16 cellular contexts compared by ENCODE assay signal in genomic region chr5:104111622-104112021, GRCh38.
A peak's percentile ranks its signal among the peaks of the same experiment; 100 is the strongest.
DNase-seq lines count a peak whose midpoint lies in the region; ATAC-seq, FAIRE-seq and TF ChIP-seq lines count a peak whose summit lies in the region.
"Had no signal": no experiment of that assay in that cellular context is flagged by ENCODE, and none has a peak within 500 bp of the region (broad histone marks: within the 10 kb centered on the region; RNA-seq: fewer than 3 reads in every experiment).

No MANE protein-coding gene starts in this region.

- H3K36me3 ChIP-seq in K562 (ENCODE audit: control insufficient read depth, insufficient read depth, low read length), result no peaks in the 10 kb centered on the region
- no peaks in the 10 kb centered on the region for H3K36me3 ChIP-seq in heart right ventricle
- H3K36me3 ChIP-seq: SJCRH30 had no signal

- BruUV-seq in K562 (replicated peaks; lab: Mats Ljungman, UMichigan), result no TSS peak

- H3K27me3 ChIP-seq in K562 (ENCODE audit: control insufficient read depth in 2 of 2, insufficient read depth in 2 of 2, low read length in 2 of 2), result no peaks in the 10 kb centered on the region
- no peaks in the 10 kb centered on the region for H3K27me3 ChIP-seq in heart right ventricle
- H3K27me3 ChIP-seq: SJCRH30 had no signal

- H3K4me1 ChIP-seq in K562 (replicated peaks in 1 of 2; ENCODE audit: control insufficient read depth in 2 of 2, insufficient read depth in 2 of 2, low read length in 2 of 2) (no peaks in the 10 kb centered on the region), heart right ventricle (no peaks in the 10 kb centered on the region)
- H3K4me1 ChIP-seq: A549, SJCRH30 had no signal

- no peaks in the 10 kb centered on the region for H4K20me1 ChIP-seq in K562 (replicated peaks; ENCODE audit: control insufficient read depth, insufficient read depth, low read length)

- no peaks in the 10 kb centered on the region for H3K9me1 ChIP-seq in K562 (ENCODE audit: control insufficient read depth, insufficient read depth, low read length)

- no peak overlapping the region for H3K27ac ChIP-seq in K562 (ENCODE audit: extremely low read depth, low read depth, low read length)
- no peak overlapping the region for H3K27ac ChIP-seq in heart right ventricle
- H3K27ac ChIP-seq: A549, SJCRH30 had no signal

- no peak overlapping the region for H3K9ac ChIP-seq in K562 (ENCODE audit: insufficient read depth in 1 of 2, low read depth in 2 of 2, low read length in 2 of 2)

- DNase-seq in GF-D8 (lab: John Stamatoyannopoulos, UW) (peak; percentile 3), NB4 (ENCODE audit: low read depth) (peak; percentile 22), SIG-M5 (lab: John Stamatoyannopoulos, UW) (peak; percentile 66), K562 (ENCODE audit: extremely low read depth in 1 of 4, low spot score in 3 of 4) (no peak), T1000 (lab: John Stamatoyannopoulos, UW) (no peak), COR-L47 (lab: John Stamatoyannopoulos, UW) (no peak), heart right ventricle (no peak), frontal cortex (ENCODE audit: low spot score in 2 of 2) (no peak)
- DNase-seq: C1 segment of cervical spinal cord, H7, MM.1S, NCI-H226, NCI-H524 treated with DMSO at 0.1 percent for 48 hours, RPMI8226 had no signal

- no peak for TF ChIP-seq POLR2A in NB4 (IDR thresholded peaks at IDR 0.05; ENCODE audit: extremely low read depth, insufficient read length)
- no peak for TF ChIP-seq POLR2A in K562 (conservative IDR thresholded peaks at IDR 0.05)

- TF ChIP-seq CTCF in NB4 (IDR thresholded peaks at IDR 0.05; ENCODE audit: low read depth, low read length), result no peak
- no peak for TF ChIP-seq CTCF in K562 (IDR thresholded peaks at IDR 0.05 in 2 of 3, conservative IDR thresholded peaks at IDR 0.05 in 1 of 3; ENCODE audit: insufficient read depth in 2 of 3, low read depth in 1 of 3, low read length in 3 of 3)
- TF ChIP-seq CTCF in heart right ventricle (IDR thresholded peaks at IDR 0.05), result no peak

- 31% methylated on average over 2 of the region's 2 CpGs for WGBS in K562 (ENCODE audit: insufficient coverage, low coverage, missing lambda C conversion rate)
- WGBS in heart right ventricle, 2 donors, result 78 to 84% methylated on average over 2 of the region's 2 CpGs

- H3K4me2 ChIP-seq in K562 (ENCODE audit: insufficient read depth, low read length), result no peak overlapping the region
- H3K4me2 ChIP-seq: A549 had no signal

- ATAC-seq in K562 (no peak), heart right ventricle (no peak)
- ATAC-seq: A549 had no signal

- no peak for TF ChIP-seq EP300 in K562 (IDR thresholded peaks at IDR 0.05; ENCODE audit: low read length)

- H3K9me3 ChIP-seq in K562 (replicated peaks; ENCODE audit: control insufficient read depth, insufficient read depth, low read depth, low read length), result no peaks in the 10 kb centered on the region
- peaks cover 0 to 34% (median 0%) of the 10 kb centered on the region in 11 donors for H3K9me3 ChIP-seq in heart right ventricle
- H3K9me3 ChIP-seq: A549, SJCRH30 had no signal

- CTCF ChIA-PET in K562 (lab: Yijun Ruan, JAX; ENCODE audit: low intra/inter-chr PET ratio), result no interaction called here

- FAIRE-seq in K562 (lab: Jason Lieb, UNC), result no peak
- no peak for FAIRE-seq in frontal cortex (lab: Jason Lieb, UNC)
- FAIRE-seq: A549 had no signal

- H3K4me3 ChIP-seq in NB4 (ENCODE audit: low read depth, low read length) (no peak overlapping the region), K562 (no peak overlapping the region), heart right ventricle (no peak overlapping the region)
- H3K4me3 ChIP-seq: A549, SJCRH30 had no signal

- in situ Hi-C loops in K562 (cut with MboI), result no loop called here

- H3K79me2 ChIP-seq in K562 (ENCODE audit: control insufficient read depth, insufficient read depth, low read length), result no peaks in the 10 kb centered on the region

- intact Hi-C loops in K562 (cut with micrococcal nuclease), result no loop called here
- intact Hi-C loops in heart right ventricle (cut with DNase I), result no loop called here

- POLR2A ChIA-PET in K562 (lab: Yijun Ruan, JAX), result no interaction called here

- H2AFZ ChIP-seq in K562 (ENCODE audit: low read depth, low read length), result no peak overlapping the region

- no peak for TF ChIP-seq RAD21 in K562 (CRISPR knock-in tag; conservative IDR thresholded peaks at IDR 0.05 in 1 of 2, IDR thresholded peaks at IDR 0.05 in 1 of 2)

TF ChIP-seq in K562, 482 proteins besides CTCF, POLR2A, EP300 and RAD21:
- TF ChIP-seq SMAD4 (CRISPR knock-in tag; conservative IDR thresholded peaks at IDR 0.05) (no peak), CEBPB (tag; IDR thresholded peaks at IDR 0.05) (peak; percentile 57), SMARCA4 (IDR thresholded peaks at IDR 0.05) (no peak), PKNOX1 (IDR thresholded peaks at IDR 0.05) (peak; percentile 18; the same call in 1 of the 2 replicates), ELF4 (CRISPR knock-in tag; IDR thresholded peaks at IDR 0.05) (no peak), ESRRA (IDR thresholded peaks at IDR 0.05; ENCODE audit: borderline replicate concordance, low read depth) (no peak)

Comparison
In these comparisons a context has a peak if more than half of its experiments do, and no peak if none do; other contexts are left out.
1. DNase-seq: peak in GF-D8 (single experiment), NB4 (single experiment) and SIG-M5 (single experiment); none in K562 (0 of 4), T1000 (single experiment), COR-L47 (single experiment), heart right ventricle (0 of 2) and frontal cortex (0 of 2).